In genomic region chrX:71763049-71763448, GRCh38 we compare ENCODE assay signal across 7 cellular contexts. TPM values are rescaled to one million over a fixed set of nuclear protein-coding genes. Genes with fewer than 3 reads are reported as not detected.
"Had no signal": no experiment of that assay in that cellular context is flagged by ENCODE, and none has a peak within 500 bp of the region (broad histone marks: within the 10 kb centered on the region; RNA-seq: fewer than 3 reads in every experiment).

Gene CXorf49B, plus strand, starts transcription at chrX:71763349. Its CDS starts 75 bp downstream, at chrX:71763424.

RNA-seq across cellular contexts. Expression of gene CXorf49B, which starts in this region (rescaled TPM):
- total RNA-seq: GM23248, GM23338, H1, H4, H7, H9, HFFc6 had no signal
- polyA plus RNA-seq: GM23248, GM23338, H1 had no signal
